1 cellular context compared by ENCODE assay signal in the genomic region with DNA sequence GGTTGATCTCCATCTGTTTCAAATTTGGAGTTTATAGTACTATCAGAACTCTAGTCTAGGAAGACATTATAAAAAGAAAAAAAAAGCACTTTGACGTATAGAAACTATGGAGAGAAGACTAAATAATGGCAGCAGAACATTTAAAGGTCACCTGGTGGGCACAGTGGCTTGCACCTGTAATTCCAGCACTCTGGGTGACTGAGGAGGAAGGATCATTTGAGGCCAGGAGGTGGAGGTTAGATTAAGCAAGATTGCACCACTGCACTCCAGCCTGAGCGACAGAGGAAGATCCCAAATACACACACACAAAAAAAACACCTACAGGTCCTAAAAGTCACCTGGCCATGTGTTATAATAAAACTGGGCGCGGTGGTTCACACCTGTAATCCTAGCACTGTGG.
TF ChIP-seq lines count a peak whose summit lies in the region.

No MANE protein-coding gene starts in this region.

TF ChIP-seq in K562, 482 proteins besides CTCF, POLR2A, EP300 and RAD21:
- TF ChIP-seq ETV5 (CRISPR knock-in tag; IDR thresholded peaks at IDR 0.05; ENCODE audit: low read depth), result no peak
- TF ChIP-seq CBX1 (IDR thresholded peaks at IDR 0.05; ENCODE audit: low read depth), result no peak
- TF ChIP-seq ZNF830 (CRISPR knock-in tag; IDR thresholded peaks at IDR 0.05), result no peak
- TF ChIP-seq ZEB2 (IDR thresholded peaks at IDR 0.05), result no peak
- TF ChIP-seq MTA1 (IDR thresholded peaks at IDR 0.05; ENCODE audit: borderline replicate concordance), result no peak
- TF ChIP-seq MIER1 (IDR thresholded peaks at IDR 0.05; ENCODE audit: low read depth), result no peak
- no peak for TF ChIP-seq ZNF347 (CRISPR knock-in tag; IDR thresholded peaks at IDR 0.05; ENCODE audit: low read depth)
- TF ChIP-seq ZNF444 (CRISPR knock-in tag; IDR thresholded peaks at IDR 0.05), result no peak
- TF ChIP-seq, protein P1, sequence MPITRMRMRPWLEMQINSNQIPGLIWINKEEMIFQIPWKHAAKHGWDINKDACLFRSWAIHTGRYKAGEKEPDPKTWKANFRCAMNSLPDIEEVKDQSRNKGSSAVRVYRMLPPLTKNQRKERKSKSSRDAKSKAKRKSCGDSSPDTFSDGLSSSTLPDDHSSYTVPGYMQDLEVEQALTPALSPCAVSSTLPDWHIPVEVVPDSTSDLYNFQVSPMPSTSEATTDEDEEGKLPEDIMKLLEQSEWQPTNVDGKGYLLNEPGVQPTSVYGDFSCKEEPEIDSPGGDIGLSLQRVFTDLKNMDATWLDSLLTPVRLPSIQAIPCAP (CRISPR knock-in tag; IDR thresholded peaks at IDR 0.05; ENCODE audit: borderline replicate concordance), result no peak
- TF ChIP-seq, protein P2, sequence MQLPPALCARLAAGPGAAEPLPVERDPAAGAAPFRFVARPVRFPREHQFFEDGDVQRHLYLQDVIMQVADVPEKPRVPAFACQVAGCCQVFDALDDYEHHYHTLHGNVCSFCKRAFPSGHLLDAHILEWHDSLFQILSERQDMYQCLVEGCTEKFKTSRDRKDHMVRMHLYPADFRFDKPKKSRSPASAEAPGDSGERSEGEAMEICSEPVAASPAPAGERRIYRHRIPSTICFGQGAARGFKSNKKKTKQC (CRISPR knock-in tag; IDR thresholded peaks at IDR 0.05), result no peak
- TF ChIP-seq, protein P3, sequence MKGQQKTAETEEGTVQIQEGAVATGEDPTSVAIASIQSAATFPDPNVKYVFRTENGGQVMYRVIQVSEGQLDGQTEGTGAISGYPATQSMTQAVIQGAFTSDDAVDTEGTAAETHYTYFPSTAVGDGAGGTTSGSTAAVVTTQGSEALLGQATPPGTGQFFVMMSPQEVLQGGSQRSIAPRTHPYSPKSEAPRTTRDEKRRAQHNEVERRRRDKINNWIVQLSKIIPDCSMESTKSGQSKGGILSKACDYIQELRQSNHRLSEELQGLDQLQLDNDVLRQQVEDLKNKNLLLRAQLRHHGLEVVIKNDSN (CRISPR knock-in tag; IDR thresholded peaks at IDR 0.05), result no peak
- TF ChIP-seq, protein P4, sequence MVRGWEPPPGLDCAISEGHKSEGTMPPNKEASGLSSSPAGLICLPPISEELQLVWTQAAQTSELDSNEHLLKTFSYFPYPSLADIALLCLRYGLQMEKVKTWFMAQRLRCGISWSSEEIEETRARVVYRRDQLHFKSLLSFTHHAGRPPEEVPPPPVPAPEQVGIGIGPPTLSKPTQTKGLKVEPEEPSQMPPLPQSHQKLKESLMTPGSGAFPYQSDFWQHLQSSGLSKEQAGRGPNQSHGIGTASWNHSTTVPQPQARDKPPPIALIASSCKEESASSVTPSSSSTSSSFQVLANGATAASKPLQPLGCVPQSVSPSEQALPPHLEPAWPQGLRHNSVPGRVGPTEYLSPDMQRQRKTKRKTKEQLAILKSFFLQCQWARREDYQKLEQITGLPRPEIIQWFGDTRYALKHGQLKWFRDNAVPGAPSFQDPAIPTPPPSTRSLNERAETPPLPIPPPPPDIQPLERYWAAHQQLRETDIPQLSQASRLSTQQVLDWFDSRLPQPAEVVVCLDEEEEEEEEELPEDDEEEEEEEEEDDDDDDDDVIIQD (CRISPR knock-in tag; IDR thresholded peaks at IDR 0.05), result no peak
- TF ChIP-seq HNRNPLL (IDR thresholded peaks at IDR 0.05; ENCODE audit: low read depth, low read length, poor library complexity, severe bottlenecking), result no peak
- no peak for TF ChIP-seq ELF4 (CRISPR knock-in tag; IDR thresholded peaks at IDR 0.05)
- TF ChIP-seq, protein P5, sequence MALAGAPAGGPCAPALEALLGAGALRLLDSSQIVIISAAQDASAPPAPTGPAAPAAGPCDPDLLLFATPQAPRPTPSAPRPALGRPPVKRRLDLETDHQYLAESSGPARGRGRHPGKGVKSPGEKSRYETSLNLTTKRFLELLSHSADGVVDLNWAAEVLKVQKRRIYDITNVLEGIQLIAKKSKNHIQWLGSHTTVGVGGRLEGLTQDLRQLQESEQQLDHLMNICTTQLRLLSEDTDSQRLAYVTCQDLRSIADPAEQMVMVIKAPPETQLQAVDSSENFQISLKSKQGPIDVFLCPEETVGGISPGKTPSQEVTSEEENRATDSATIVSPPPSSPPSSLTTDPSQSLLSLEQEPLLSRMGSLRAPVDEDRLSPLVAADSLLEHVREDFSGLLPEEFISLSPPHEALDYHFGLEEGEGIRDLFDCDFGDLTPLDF (CRISPR knock-in tag; IDR thresholded peaks at IDR 0.05), result no peak
- no peak for TF ChIP-seq HNRNPUL1 (IDR thresholded peaks at IDR 0.05; ENCODE audit: low read length)
- TF ChIP-seq PHF21A (IDR thresholded peaks at IDR 0.05; ENCODE audit: borderline replicate concordance, low read depth), result no peak
- TF ChIP-seq, protein P6, sequence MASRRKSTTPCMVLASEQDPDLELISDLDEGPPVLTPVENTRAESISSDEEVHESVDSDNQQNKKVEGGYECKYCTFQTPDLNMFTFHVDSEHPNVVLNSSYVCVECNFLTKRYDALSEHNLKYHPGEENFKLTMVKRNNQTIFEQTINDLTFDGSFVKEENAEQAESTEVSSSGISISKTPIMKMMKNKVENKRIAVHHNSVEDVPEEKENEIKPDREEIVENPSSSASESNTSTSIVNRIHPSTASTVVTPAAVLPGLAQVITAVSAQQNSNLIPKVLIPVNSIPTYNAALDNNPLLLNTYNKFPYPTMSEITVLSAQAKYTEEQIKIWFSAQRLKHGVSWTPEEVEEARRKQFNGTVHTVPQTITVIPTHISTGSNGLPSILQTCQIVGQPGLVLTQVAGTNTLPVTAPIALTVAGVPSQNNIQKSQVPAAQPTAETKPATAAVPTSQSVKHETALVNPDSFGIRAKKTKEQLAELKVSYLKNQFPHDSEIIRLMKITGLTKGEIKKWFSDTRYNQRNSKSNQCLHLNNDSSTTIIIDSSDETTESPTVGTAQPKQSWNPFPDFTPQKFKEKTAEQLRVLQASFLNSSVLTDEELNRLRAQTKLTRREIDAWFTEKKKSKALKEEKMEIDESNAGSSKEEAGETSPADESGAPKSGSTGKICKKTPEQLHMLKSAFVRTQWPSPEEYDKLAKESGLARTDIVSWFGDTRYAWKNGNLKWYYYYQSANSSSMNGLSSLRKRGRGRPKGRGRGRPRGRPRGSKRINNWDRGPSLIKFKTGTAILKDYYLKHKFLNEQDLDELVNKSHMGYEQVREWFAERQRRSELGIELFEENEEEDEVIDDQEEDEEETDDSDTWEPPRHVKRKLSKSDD (conservative IDR thresholded peaks at IDR 0.05; ENCODE audit: low read length), result no peak
- TF ChIP-seq, protein P7, sequence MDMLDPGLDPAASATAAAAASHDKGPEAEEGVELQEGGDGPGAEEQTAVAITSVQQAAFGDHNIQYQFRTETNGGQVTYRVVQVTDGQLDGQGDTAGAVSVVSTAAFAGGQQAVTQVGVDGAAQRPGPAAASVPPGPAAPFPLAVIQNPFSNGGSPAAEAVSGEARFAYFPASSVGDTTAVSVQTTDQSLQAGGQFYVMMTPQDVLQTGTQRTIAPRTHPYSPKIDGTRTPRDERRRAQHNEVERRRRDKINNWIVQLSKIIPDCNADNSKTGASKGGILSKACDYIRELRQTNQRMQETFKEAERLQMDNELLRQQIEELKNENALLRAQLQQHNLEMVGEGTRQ (CRISPR knock-in tag; IDR thresholded peaks at IDR 0.05), result no peak
- no peak for TF ChIP-seq ZBED1 (IDR thresholded peaks at IDR 0.05)
